In genomic region chr22:36951746-36952145, GRCh38 we compare ENCODE assay signal across 31 cellular contexts. TPM values are rescaled to one million over a fixed set of nuclear protein-coding genes. Genes with fewer than 3 reads are reported as not detected.
"Had no signal": no experiment of that assay in that cellular context is flagged by ENCODE, and none has a peak within 500 bp of the region (broad histone marks: within the 10 kb centered on the region; RNA-seq: fewer than 3 reads in every experiment).

No MANE protein-coding gene starts in this region.

- H2AFZ ChIP-seq: hepatocyte, parathyroid adenoma had no signal

- H3K4me3 Mint-ChIP-seq: naive thymus-derived CD8-positive, alpha-beta T cell had no signal

- FAIRE-seq: kidney, small intestine had no signal

- DNase-seq: cerebellar nuclear complex; cortex of kidney; dorsolateral prefrontal cortex; effector CD4-positive, alpha-beta T cell; foreskin keratinocyte; heart left ventricle; kidney; left lung; mammary epithelial cell; mesendoderm; naive thymus-derived CD8-positive, alpha-beta T cell; small intestine; stimulated activated CD4-positive, alpha-beta T cell treated with anti-CD3 and anti-CD28 coated beads, Interleukin-1b, Interleukin-23, amount 100 ng/mL, for 48 hours; stimulated activated CD4-positive, alpha-beta T cell treated with anti-CD3 and anti-CD28 coated beads, Interleukin-4, amount 100 ng/mL, for 1 hour; stimulated activated CD8-positive, alpha-beta memory T cell treated with anti-CD3 and anti-CD28 coated beads, Interleukin-4, amount 100 ng/mL, for 48 hours; stimulated activated naive CD8-positive, alpha-beta T cell treated with anti-CD3 and anti-CD28 coated beads, Interleukin-15, Interleukin-2, amounts not matched to agents 100 U/mL and 50 U/mL, for 24 hours; substantia nigra; testis; tibial artery; upper lobe of right lung; uterus had no signal

- H3K27ac ChIP-seq: dorsolateral prefrontal cortex, epithelial cell of prostate, foreskin keratinocyte, gastroesophageal sphincter, heart left ventricle, hepatocyte, left lung, parathyroid adenoma, right lobe of liver, testis, tibial artery, upper lobe of right lung, uterus had no signal

- H3K27me3 ChIP-seq: foreskin keratinocyte, hepatocyte, neutrophil, right lobe of liver, testis, uterus had no signal

- ATAC-seq: esophagus mucosa; foreskin keratinocyte; gastroesophageal sphincter; heart left ventricle; left lung; naive thymus-derived CD8-positive, alpha-beta T cell; right lobe of liver; stimulated activated naive CD8-positive, alpha-beta T cell treated with anti-CD3 and anti-CD28 coated beads, Interleukin-15, Interleukin-2, amounts not matched to agents 100 U/mL and 50 U/mL, for 24 hours had no signal

- H3K36me3 ChIP-seq: gastroesophageal sphincter, heart left ventricle, left lung, neutrophil, right lobe of liver, tibial artery, upper lobe of right lung, uterus had no signal

- H3K27ac Mint-ChIP-seq: naive thymus-derived CD8-positive, alpha-beta T cell; progenitor cell of endocrine pancreas had no signal

- H3K4me1 ChIP-seq: foreskin keratinocyte, gastroesophageal sphincter, heart left ventricle, left lung, parathyroid adenoma, right lobe of liver, testis, tibial artery, upper lobe of right lung had no signal

- H3K4me3 ChIP-seq: dorsolateral prefrontal cortex, gastroesophageal sphincter, heart left ventricle, hepatocyte, left lung, right lobe of liver, testis, tibial artery, upper lobe of right lung, uterus had no signal

- H3K9me3 ChIP-seq: left lung, neutrophil, right lobe of liver, testis, tibial artery, upper lobe of right lung, uterus had no signal

- H3K4me2 ChIP-seq: hepatocyte had no signal

- H3K79me2 ChIP-seq: hepatocyte, parathyroid adenoma had no signal

RNA-seq across cellular contexts. Expression of gene CSF2RB, which starts 38.3 kb away (rescaled TPM):
- total RNA-seq: fibroblast of lung, foreskin keratinocyte, mammary epithelial cell, myocyte, progenitor cell of endocrine pancreas had no signal
